In genomic region chr1:26759531-26759930, GRCh38 we compare ENCODE assay signal across 13 cellular contexts.
"Had no signal": no experiment of that assay in that cellular context is flagged by ENCODE, and none has a peak within 500 bp of the region (broad histone marks: within the 10 kb centered on the region; RNA-seq: fewer than 3 reads in every experiment).

No MANE protein-coding gene starts in this region.

- H3K27me3 ChIP-seq: stomach had no signal

- H3K4me1 Mint-ChIP-seq: nephron progenitor cell had no signal

- H3K4me3 Mint-ChIP-seq: nephron progenitor cell had no signal

- DNase-seq: activated CD4-positive, alpha-beta T cell treated with anti-CD3 and anti-CD28 coated beads for 48 hours; activated T-cell treated with anti-CD3 and anti-CD28 coated beads, Interleukin-2, amount 50 U/mL, for 48 hours; central memory CD4-positive, alpha-beta T cell; effector memory CD4-positive, alpha-beta T cell; erythroblast; left cardiac atrium; mammary epithelial cell; mucosa of descending colon; nephron progenitor cell; SK-N-SH; stimulated activated CD4-positive, alpha-beta T cell treated with anti-CD3 and anti-CD28 coated beads, Interleukin-4, amount 100 ng/mL, for 1 hour; stomach had no signal

- H3K9me3 ChIP-seq: mucosa of descending colon, SK-N-SH, stomach, thoracic aorta had no signal

- H3K4me3 ChIP-seq: mucosa of descending colon, stomach, thoracic aorta had no signal

- ATAC-seq: left cardiac atrium, mucosa of descending colon had no signal

- H3K27ac ChIP-seq: stomach, thoracic aorta had no signal

- H3K9me3 Mint-ChIP-seq: nephron progenitor cell had no signal
